In genomic region chr2:95314964-95315611, GRCh38 we compare ENCODE assay signal across 1 cellular context.
TF ChIP-seq lines count a peak whose summit lies in the region.

No MANE protein-coding gene starts in this region.

TF ChIP-seq in K562, 482 proteins besides CTCF, POLR2A, EP300 and RAD21 (continued from another document):
- TF ChIP-seq HEY1 (CRISPR knock-in tag; IDR thresholded peaks at IDR 0.05; ENCODE audit: borderline replicate concordance) (no peak), FOXK2 (conservative IDR thresholded peaks at IDR 0.05 in 1 of 2, IDR thresholded peaks at IDR 0.05 in 1 of 2; ENCODE audit: low read depth in 2 of 2) (no peak), ZBTB8A (IDR thresholded peaks at IDR 0.05; ENCODE audit: partially characterized antibody) (no peak)
